ENCODE assay signal across 1 cellular context in genomic region chr15:63098901-63099300, GRCh38. TPM values are rescaled to one million over a fixed set of nuclear protein-coding genes. Genes with fewer than 3 reads are reported as not detected.
DNase-seq lines count a peak whose midpoint lies in the region; ATAC-seq lines count a peak whose summit lies in the region.
"Not testable (repeated sequence)": the region's sequence is repeated elsewhere in the genome, so short reads cannot be mapped to it uniquely, and the experiment has no call there.

No MANE protein-coding gene starts in this region.

- not testable (repeated sequence) for ATAC-seq in left lobe of liver

- peak; percentile 32 for DNase-seq in left lobe of liver (ENCODE audit: low spot score)

RNA-seq across cellular contexts. Expression of gene LACTB, which starts 22.8 kb away (rescaled TPM):
- 18.8 TPM for total RNA-seq in left lobe of liver

RNA-seq across cellular contexts. Expression of gene TPM1, which starts 56.4 kb away (rescaled TPM):
- 52.6 TPM for total RNA-seq in left lobe of liver

RNA-seq across cellular contexts. Expression of gene RPS27L, which starts 58.4 kb away (rescaled TPM):
- total RNA-seq in left lobe of liver, result 54.6 TPM
